ENCODE assay signal across 1 cellular context in genomic region chr12:56795163-56795562, GRCh38.
TF ChIP-seq lines count a peak whose summit lies in the region.
"Not testable (repeated sequence)": the region's sequence is repeated elsewhere in the genome, so short reads cannot be mapped to it uniquely, and the experiment has no call there.

No MANE protein-coding gene starts in this region.

TF ChIP-seq in HepG2, 621 proteins besides CTCF, POLR2A, EP300 and RAD21:
- not testable (repeated sequence) for TF ChIP-seq SOX13 (IDR thresholded peaks at IDR 0.05)
- TF ChIP-seq SOX13 (CRISPR knock-in tag; conservative IDR thresholded peaks at IDR 0.05 in 1 of 2, IDR thresholded peaks at IDR 0.05 in 1 of 2) (0 out of 4 replicates have a peak, but pooled peaks of 1 of the 2 experiments have one; percentile 7), NFYC (CRISPR knock-in tag; IDR thresholded peaks at IDR 0.05) (peak; percentile 63), ZMYM4 (CRISPR knock-in tag; IDR thresholded peaks at IDR 0.05) (peak; percentile 34; the same call in 1 of the 2 replicates), NFYB (CRISPR knock-in tag; IDR thresholded peaks at IDR 0.05) (peak; percentile 55)
